In the genomic region with DNA sequence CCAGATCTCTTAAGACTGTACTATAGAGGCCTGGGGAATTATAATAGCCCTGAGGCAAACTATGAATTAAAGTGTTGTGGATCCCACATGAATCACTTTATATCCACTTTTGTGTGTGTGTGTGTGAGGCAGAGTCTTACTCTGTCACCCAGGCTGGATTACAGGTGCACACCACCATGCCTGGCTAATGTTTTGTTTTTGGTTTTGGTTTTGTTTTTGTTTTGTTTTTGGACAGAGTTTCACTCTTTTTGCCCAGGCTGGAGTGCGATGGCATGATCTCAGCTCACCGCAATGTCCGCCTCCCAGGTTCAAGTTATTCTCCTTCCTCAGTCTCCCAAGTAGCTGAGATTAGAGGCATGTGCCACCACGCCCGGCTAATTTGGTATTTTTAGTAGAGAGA, we compare ENCODE assay signal across 21 cellular contexts. TPM values are rescaled to one million over a fixed set of nuclear protein-coding genes. Genes with fewer than 3 reads are reported as not detected.
A peak's percentile ranks its signal among the peaks of the same experiment; 100 is the strongest.
DNase-seq lines count a peak whose midpoint lies in the region; ATAC-seq, FAIRE-seq and TF ChIP-seq lines count a peak whose summit lies in the region.
"Had no signal": no experiment of that assay in that cellular context is flagged by ENCODE, and none has a peak within 500 bp of the region (broad histone marks: within the 10 kb centered on the region; RNA-seq: fewer than 3 reads in every experiment).

No MANE protein-coding gene starts in this region.

- H3K27me3 ChIP-seq in naive thymus-derived CD4-positive, alpha-beta T cell (ENCODE audit: control insufficient read depth in 2 of 2, insufficient read depth in 2 of 2, low read length in 2 of 2), result no peaks in the 10 kb centered on the region
- H3K27me3 ChIP-seq: esophagus muscularis mucosa had no signal

- no peaks in the 10 kb centered on the region for H3K9me3 Mint-ChIP-seq in T-helper 2 cell treated with Interferon-gamma antibody and Interleukin-4, amounts not matched to agents 5 μg/mL and 100 μg/mL, for 36 hours
- H3K9me3 Mint-ChIP-seq in activated T-helper 1 cell treated with anti-CD3 and anti-CD28 coated beads, Interleukin-12 subunit alpha, Interleukin-12 subunit beta, Interleukin-2, Interleukin-4 antibody, amounts not matched to agents 30 ng/mL and 10 ng/mL and 1 ng/mL, durations not matched to agents 14 hours and 24 hours and 36 hours, result no peaks in the 10 kb centered on the region
- peaks cover 0 to 2% (median 0%) of the 10 kb centered on the region in 11 donors for H3K9me3 Mint-ChIP-seq in naive thymus-derived CD4-positive, alpha-beta T cell
- H3K9me3 Mint-ChIP-seq: neural crest cell, type B pancreatic cell had no signal

- peaks cover 0 to 15% (median 0%) of the 10 kb centered on the region in 3 experiments for H3K36me3 ChIP-seq in naive thymus-derived CD4-positive, alpha-beta T cell (ENCODE audit: control insufficient read depth in 2 of 3, insufficient read depth in 3 of 3, low read length in 3 of 3)
- H3K36me3 ChIP-seq: esophagus muscularis mucosa had no signal

- intact Hi-C loops in activated T-helper 1 cell treated with anti-CD3 and anti-CD28 coated beads, Interleukin-12 subunit alpha, Interleukin-12 subunit beta, Interleukin-2, Interleukin-4 antibody, amounts not matched to agents 30 ng/mL and 10 ng/mL and 1 ng/mL, durations not matched to agents 14 hours and 24 hours and 36 hours (cut with micrococcal nuclease), result no loop called here
- intact Hi-C loops in naive thymus-derived CD4-positive, alpha-beta T cell (cut with micrococcal nuclease), result loop anchor here in 1 of 2 donors (10.0 kb wide), 1 partner anchor 191 kb away; a partner anchor contains a TSS

- H3K27ac ChIP-seq in naive thymus-derived CD4-positive, alpha-beta T cell (ENCODE audit: low read depth, low read length), result peak overlapping the region; percentile 99
- H3K27ac ChIP-seq: esophagus muscularis mucosa, SK-N-MC had no signal

- H3K4me3 Mint-ChIP-seq in T-helper 2 cell treated with Interferon-gamma antibody and Interleukin-4, amounts not matched to agents 5 μg/mL and 100 μg/mL, for 36 hours, result peak overlapping the region; percentile 100
- peak overlapping the region; percentile 100 for H3K4me3 Mint-ChIP-seq in activated T-helper 1 cell treated with anti-CD3 and anti-CD28 coated beads, Interleukin-12 subunit alpha, Interleukin-12 subunit beta, Interleukin-2, Interleukin-4 antibody, amounts not matched to agents 30 ng/mL and 10 ng/mL and 1 ng/mL, durations not matched to agents 14 hours and 24 hours and 36 hours
- peak overlapping the region; percentile 96 to 100 (median 100) for H3K4me3 Mint-ChIP-seq in naive thymus-derived CD4-positive, alpha-beta T cell
- H3K4me3 Mint-ChIP-seq: neural crest cell, type B pancreatic cell had no signal

- peaks cover 60% of the 10 kb centered on the region for H3K4me1 Mint-ChIP-seq in T-helper 2 cell treated with Interferon-gamma antibody and Interleukin-4, amounts not matched to agents 5 μg/mL and 100 μg/mL, for 36 hours (ENCODE audit: low read depth)
- peaks cover 80% of the 10 kb centered on the region for H3K4me1 Mint-ChIP-seq in activated T-helper 1 cell treated with anti-CD3 and anti-CD28 coated beads, Interleukin-12 subunit alpha, Interleukin-12 subunit beta, Interleukin-2, Interleukin-4 antibody, amounts not matched to agents 30 ng/mL and 10 ng/mL and 1 ng/mL, durations not matched to agents 14 hours and 24 hours and 36 hours (ENCODE audit: low read depth)
- peaks cover 62 to 93% (median 86%) of the 10 kb centered on the region in 7 donors for H3K4me1 Mint-ChIP-seq in naive thymus-derived CD4-positive, alpha-beta T cell

- peaks cover 57 to 61% of the 10 kb centered on the region in 2 donors for H3K4me1 ChIP-seq in naive thymus-derived CD4-positive, alpha-beta T cell (ENCODE audit: control insufficient read depth in 2 of 2, insufficient read depth in 2 of 2, low read length in 2 of 2)

- H3K36me3 Mint-ChIP-seq in T-helper 2 cell treated with Interferon-gamma antibody and Interleukin-4, amounts not matched to agents 5 μg/mL and 100 μg/mL, for 36 hours (ENCODE audit: low read depth), result peaks cover 47% of the 10 kb centered on the region
- H3K36me3 Mint-ChIP-seq in activated T-helper 1 cell treated with anti-CD3 and anti-CD28 coated beads, Interleukin-12 subunit alpha, Interleukin-12 subunit beta, Interleukin-2, Interleukin-4 antibody, amounts not matched to agents 30 ng/mL and 10 ng/mL and 1 ng/mL, durations not matched to agents 14 hours and 24 hours and 36 hours (ENCODE audit: low read depth), result peaks cover 47% of the 10 kb centered on the region
- peaks cover 10 to 41% (median 30%) of the 10 kb centered on the region in 5 donors for H3K36me3 Mint-ChIP-seq in naive thymus-derived CD4-positive, alpha-beta T cell
- H3K36me3 Mint-ChIP-seq: type B pancreatic cell had no signal

- H3K4me3 ChIP-seq in naive thymus-derived CD4-positive, alpha-beta T cell (ENCODE audit: low read length), result peak overlapping the region; percentile 90
- H3K4me3 ChIP-seq: SK-N-MC had no signal

- CTCF ChIA-PET in naive thymus-derived CD4-positive, alpha-beta T cell (lab: Charles Lee), result no interaction called here

- no peak for ATAC-seq in naive thymus-derived CD4-positive, alpha-beta T cell
- ATAC-seq in SK-N-SH treated with all-trans-retinoic acid at 6 μM for 48 hours, result no peak
- ATAC-seq: HCT116, Panc1 had no signal

- no peak for FAIRE-seq in GM12892 (lab: Jason Lieb, UNC)
- FAIRE-seq: bronchial epithelial cell had no signal

- H3K27ac Mint-ChIP-seq in T-helper 2 cell treated with Interferon-gamma antibody and Interleukin-4, amounts not matched to agents 5 μg/mL and 100 μg/mL, for 36 hours, result peak overlapping the region; percentile 54
- peak overlapping the region; percentile 66 for H3K27ac Mint-ChIP-seq in activated T-helper 1 cell treated with anti-CD3 and anti-CD28 coated beads, Interleukin-12 subunit alpha, Interleukin-12 subunit beta, Interleukin-2, Interleukin-4 antibody, amounts not matched to agents 30 ng/mL and 10 ng/mL and 1 ng/mL, durations not matched to agents 14 hours and 24 hours and 36 hours
- H3K27ac Mint-ChIP-seq in naive thymus-derived CD4-positive, alpha-beta T cell, result peak overlapping the region; percentile 62 to 99 (median 90)
- H3K27ac Mint-ChIP-seq: type B pancreatic cell had no signal

- TF ChIP-seq POLR2A in GM12892 (IDR thresholded peaks at IDR 0.05; ENCODE audit: low read depth, low read length), result peak; percentile 53; the same call in 1 of the 2 replicates

- POLR2A ChIA-PET in naive thymus-derived CD4-positive, alpha-beta T cell (lab: Charles Lee), result interaction anchor here (0.9 to 1.1 kb wide), 2 partner anchors 29 to 75 kb away, joined by 3 read pairs; no protein-coding TSS in a partner anchor

- H3K27me3 Mint-ChIP-seq in T-helper 2 cell treated with Interferon-gamma antibody and Interleukin-4, amounts not matched to agents 5 μg/mL and 100 μg/mL, for 36 hours (ENCODE audit: low read depth), result no peaks in the 10 kb centered on the region
- no peaks in the 10 kb centered on the region for H3K27me3 Mint-ChIP-seq in activated T-helper 1 cell treated with anti-CD3 and anti-CD28 coated beads, Interleukin-12 subunit alpha, Interleukin-12 subunit beta, Interleukin-2, Interleukin-4 antibody, amounts not matched to agents 30 ng/mL and 10 ng/mL and 1 ng/mL, durations not matched to agents 14 hours and 24 hours and 36 hours (ENCODE audit: insufficient read depth)
- no peaks in the 10 kb centered on the region for H3K27me3 Mint-ChIP-seq in naive thymus-derived CD4-positive, alpha-beta T cell

- no peak for DNase-seq in T-helper 2 cell treated with Interferon-gamma antibody and Interleukin-4, amounts not matched to agents 5 μg/mL and 100 μg/mL, for 36 hours (ENCODE audit: low spot score)
- DNase-seq in T-helper 2 cell, result no peak
- DNase-seq in GM12892 (ENCODE audit: insufficient read length), result no peak
- DNase-seq in activated T-helper 1 cell treated with anti-CD3 and anti-CD28 coated beads, Interleukin-12 subunit alpha, Interleukin-12 subunit beta, Interleukin-2, Interleukin-4 antibody, amounts not matched to agents 30 ng/mL and 10 ng/mL and 1 ng/mL, durations not matched to agents 14 hours and 24 hours and 36 hours (ENCODE audit: low spot score), result no peak
- no peak for DNase-seq in naive thymus-derived CD4-positive, alpha-beta T cell
- DNase-seq in NCI-H510A (lab: John Stamatoyannopoulos, UW), result no peak
- no peak for DNase-seq in NCI-H2107 treated with DMSO at 0.1 percent for 48 hours (lab: John Stamatoyannopoulos, UW; ENCODE audit: unreplicated experiment)
- DNase-seq: 8988T; activated naive CD4-positive, alpha-beta T cell treated with Interleukin-2 at 50 U/mL for 16 hours; C1 segment of cervical spinal cord; DND-41; KG1; NCI-H1105 treated with DMSO at 0.1 percent for 48 hours had no signal

- no peaks in the 10 kb centered on the region for H3K9me3 ChIP-seq in naive thymus-derived CD4-positive, alpha-beta T cell (ENCODE audit: control insufficient read depth in 2 of 3, low read length in 3 of 3)
- H3K9me3 ChIP-seq: esophagus muscularis mucosa had no signal

TF ChIP-seq in SK-N-SH treated with all-trans-retinoic acid at 6 μM for 48 hours, 23 proteins besides CTCF, POLR2A, EP300 and RAD21 (continues in another document):
- no peak for TF ChIP-seq RARB (CRISPR knock-in tag; IDR thresholded peaks at IDR 0.05)
- TF ChIP-seq ARNTL (CRISPR knock-in tag; IDR thresholded peaks at IDR 0.05; ENCODE audit: borderline replicate concordance, low read depth), result no peak
- TF ChIP-seq, protein P1, sequence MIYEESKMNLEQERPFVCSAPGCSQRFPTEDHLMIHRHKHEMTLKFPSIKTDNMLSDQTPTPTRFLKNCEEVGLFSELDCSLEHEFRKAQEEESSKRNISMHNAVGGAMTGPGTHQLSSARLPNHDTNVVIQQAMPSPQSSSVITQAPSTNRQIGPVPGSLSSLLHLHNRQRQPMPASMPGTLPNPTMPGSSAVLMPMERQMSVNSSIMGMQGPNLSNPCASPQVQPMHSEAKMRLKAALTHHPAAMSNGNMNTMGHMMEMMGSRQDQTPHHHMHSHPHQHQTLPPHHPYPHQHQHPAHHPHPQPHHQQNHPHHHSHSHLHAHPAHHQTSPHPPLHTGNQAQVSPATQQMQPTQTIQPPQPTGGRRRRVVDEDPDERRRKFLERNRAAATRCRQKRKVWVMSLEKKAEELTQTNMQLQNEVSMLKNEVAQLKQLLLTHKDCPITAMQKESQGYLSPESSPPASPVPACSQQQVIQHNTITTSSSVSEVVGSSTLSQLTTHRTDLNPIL (CRISPR knock-in tag; IDR thresholded peaks at IDR 0.05; ENCODE audit: low read depth), result no peak
- no peak for TF ChIP-seq TCF4 (CRISPR knock-in tag; IDR thresholded peaks at IDR 0.05; ENCODE audit: borderline replicate concordance)

RNA-seq across cellular contexts. Expression of a gene that starts 32.2 kb away (rescaled TPM):
- polyA plus RNA-seq in GM12892 (2012; ENCODE audit: missing spikeins), result 16.3 TPM
- total RNA-seq in activated T-helper 1 cell treated with anti-CD3 and anti-CD28 coated beads, Interleukin-12 subunit alpha, Interleukin-12 subunit beta, Interleukin-2, Interleukin-4 antibody, amounts not matched to agents 30 ng/mL and 10 ng/mL and 1 ng/mL, durations not matched to agents 14 hours and 24 hours and 36 hours, result 36.1 and 37.5 TPM in 2 replicates
- 10 to 100 TPM; 11.7 to 49.5 (median 13.3) TPM for total RNA-seq in naive thymus-derived CD4-positive, alpha-beta T cell
- polyA plus RNA-seq in naive thymus-derived CD4-positive, alpha-beta T cell, result 1 to 10 TPM; 3.4 to 4.7 TPM
